29 cellular contexts compared by ENCODE assay signal in genomic region chr15:35876762-35877161, GRCh38.
"Had no signal": no experiment of that assay in that cellular context is flagged by ENCODE, and none has a peak within 500 bp of the region (broad histone marks: within the 10 kb centered on the region; RNA-seq: fewer than 3 reads in every experiment).

No MANE protein-coding gene starts in this region.

- H3K9ac ChIP-seq: parathyroid adenoma had no signal

- DNase-seq: activated CD4-positive, alpha-beta T cell treated with anti-CD3 and anti-CD28 coated beads for 36 hours; activated CD4-positive, CD25-positive, alpha-beta regulatory T cell; activated CD8-positive, alpha-beta memory T cell treated with anti-CD3 and anti-CD28 coated beads, Interleukin-2, amount 10 ng/mL, durations not matched to agents 7 days and 5 days; activated CD8-positive, alpha-beta T cell treated with anti-CD3 and anti-CD28 coated beads, Interleukin-2, amount 10 ng/mL, durations not matched to agents 7 days and 5 days; activated naive CD8-positive, alpha-beta T cell treated with anti-CD3 and anti-CD28 coated beads, Interleukin-2, amount 50 U/mL, for 24 hours; activated T-cell treated with anti-CD3 and anti-CD28 coated beads, Interleukin-2, amount 50 U/mL, for 48 hours; amygdala; dermis blood vessel endothelial cell; effector CD4-positive, alpha-beta T cell; islet precursor cell; left ventricle myocardium inferior; naive B cell; nephron progenitor cell; psoas muscle; stimulated activated CD4-positive, alpha-beta T cell treated with anti-CD3 and anti-CD28 coated beads, Interleukin-1b, Interleukin-23, amount 100 ng/mL, for 48 hours; stimulated activated CD4-positive, alpha-beta T cell treated with anti-CD3 and anti-CD28 coated beads, Interleukin-4, amount 100 ng/mL, for 4 hours; stimulated activated CD8-positive, alpha-beta memory T cell treated with anti-CD3 and anti-CD28 coated beads, Interleukin-4, amount 100 ng/mL, for 48 hours; stimulated activated naive CD8-positive, alpha-beta T cell treated with anti-CD3 and anti-CD28 coated beads, Interleukin-15, amount 100 ng/mL, for 72 hours; substantia nigra; T-helper 2 cell; uterus had no signal

- H3K27me3 ChIP-seq: esophagus muscularis mucosa, uterus had no signal

- H3K4me3 Mint-ChIP-seq: activated CD4-positive, alpha-beta T cell treated with anti-CD3 and anti-CD28 coated beads for 36 hours; activated CD8-positive, alpha-beta memory T cell treated with anti-CD3 and anti-CD28 coated beads, Interleukin-2, amount 10 ng/mL, durations not matched to agents 7 days and 5 days; activated CD8-positive, alpha-beta T cell treated with anti-CD3 and anti-CD28 coated beads, Interleukin-2, amount 10 ng/mL, durations not matched to agents 7 days and 5 days; activated naive CD4-positive, alpha-beta T cell treated with anti-CD3 and anti-CD28 coated beads, Interleukin-2, amount 50 U/mL, for 24 hours; activated naive CD8-positive, alpha-beta T cell treated with anti-CD3 and anti-CD28 coated beads, Interleukin-2, amount 50 U/mL, for 24 hours; naive B cell; nephron progenitor cell; stimulated activated memory B cell treated with anti-CD40 and anti-IgM and Interleukin-4, amounts not matched to agents 10 μg/mL and 1 μg/mL and 100 μg/mL, for 72 hours; stimulated activated naive CD8-positive, alpha-beta T cell treated with anti-CD3 and anti-CD28 coated beads, Interleukin-15, amount 100 ng/mL, for 72 hours; type B pancreatic cell had no signal

- H3K27me3 Mint-ChIP-seq: activated CD4-positive, alpha-beta T cell treated with anti-CD3 and anti-CD28 coated beads for 36 hours; activated CD8-positive, alpha-beta memory T cell treated with anti-CD3 and anti-CD28 coated beads, Interleukin-2, amount 10 ng/mL, durations not matched to agents 7 days and 5 days; activated naive CD8-positive, alpha-beta T cell treated with anti-CD3 and anti-CD28 coated beads, Interleukin-2, amount 50 U/mL, for 24 hours; naive B cell; stimulated activated memory B cell treated with anti-CD40 and anti-IgM and Interleukin-4, amounts not matched to agents 10 μg/mL and 1 μg/mL and 100 μg/mL, for 72 hours; stimulated activated naive CD8-positive, alpha-beta T cell treated with anti-CD3 and anti-CD28 coated beads, Interleukin-15, amount 100 ng/mL, for 72 hours; type B pancreatic cell had no signal

- H3K9me3 Mint-ChIP-seq: activated naive CD4-positive, alpha-beta T cell treated with anti-CD3 and anti-CD28 coated beads, Interleukin-2, amount 50 U/mL, for 24 hours had no signal

- H3K27ac Mint-ChIP-seq: activated CD4-positive, alpha-beta T cell treated with anti-CD3 and anti-CD28 coated beads for 36 hours; activated CD8-positive, alpha-beta memory T cell treated with anti-CD3 and anti-CD28 coated beads, Interleukin-2, amount 10 ng/mL, durations not matched to agents 7 days and 5 days; activated CD8-positive, alpha-beta T cell treated with anti-CD3 and anti-CD28 coated beads, Interleukin-2, amount 10 ng/mL, durations not matched to agents 7 days and 5 days; activated naive CD4-positive, alpha-beta T cell treated with anti-CD3 and anti-CD28 coated beads, Interleukin-2, amount 50 U/mL, for 24 hours; activated naive CD8-positive, alpha-beta T cell treated with anti-CD3 and anti-CD28 coated beads, Interleukin-2, amount 50 U/mL, for 24 hours; activated T-helper 2 cell treated with anti-CD3 and anti-CD28 coated beads, Interferon-gamma antibody, Interleukin-2, Interleukin-4, amounts not matched to agents 10 μg/mL and 5 μg/mL and 100 μg/mL, durations not matched to agents 14 hours and 24 hours and 36 hours; naive B cell; nephron progenitor cell; stimulated activated memory B cell treated with anti-CD40 and anti-IgM and Interleukin-4, amounts not matched to agents 10 μg/mL and 1 μg/mL and 100 μg/mL, for 72 hours; stimulated activated naive CD8-positive, alpha-beta T cell treated with anti-CD3 and anti-CD28 coated beads, Interleukin-15, amount 100 ng/mL, for 72 hours; type B pancreatic cell had no signal

- H3K27ac ChIP-seq: esophagus muscularis mucosa, left ventricle myocardium inferior, parathyroid adenoma, psoas muscle, uterus had no signal

- H2AFZ ChIP-seq: parathyroid adenoma had no signal

- H3K4me1 ChIP-seq: left ventricle myocardium inferior, parathyroid adenoma, psoas muscle, uterus had no signal

- H3K79me2 ChIP-seq: parathyroid adenoma had no signal

- H3K9me3 ChIP-seq: esophagus muscularis mucosa, psoas muscle, uterus had no signal

- H3K4me1 Mint-ChIP-seq: activated CD4-positive, alpha-beta T cell treated with anti-CD3 and anti-CD28 coated beads for 36 hours; activated CD8-positive, alpha-beta memory T cell treated with anti-CD3 and anti-CD28 coated beads, Interleukin-2, amount 10 ng/mL, durations not matched to agents 7 days and 5 days; activated naive CD4-positive, alpha-beta T cell treated with anti-CD3 and anti-CD28 coated beads, Interleukin-2, amount 50 U/mL, for 24 hours; activated naive CD8-positive, alpha-beta T cell treated with anti-CD3 and anti-CD28 coated beads, Interleukin-2, amount 50 U/mL, for 24 hours; naive B cell; stimulated activated memory B cell treated with anti-CD40 and anti-IgM and Interleukin-4, amounts not matched to agents 10 μg/mL and 1 μg/mL and 100 μg/mL, for 72 hours; stimulated activated naive CD8-positive, alpha-beta T cell treated with anti-CD3 and anti-CD28 coated beads, Interleukin-15, amount 100 ng/mL, for 72 hours had no signal

- H3K36me3 Mint-ChIP-seq: activated CD8-positive, alpha-beta memory T cell treated with anti-CD3 and anti-CD28 coated beads, Interleukin-2, amount 10 ng/mL, durations not matched to agents 7 days and 5 days; activated naive CD4-positive, alpha-beta T cell treated with anti-CD3 and anti-CD28 coated beads, Interleukin-2, amount 50 U/mL, for 24 hours; naive B cell; stimulated activated memory B cell treated with anti-CD40 and anti-IgM and Interleukin-4, amounts not matched to agents 10 μg/mL and 1 μg/mL and 100 μg/mL, for 72 hours; type B pancreatic cell had no signal

- H3K36me3 ChIP-seq: esophagus muscularis mucosa, left ventricle myocardium inferior, uterus had no signal

- H3K4me2 ChIP-seq: smooth muscle cell had no signal

- H3K4me3 ChIP-seq: esophagus muscularis mucosa, left ventricle myocardium inferior, lung, psoas muscle, smooth muscle cell, uterus had no signal
